ENCODE assay signal across 8 cellular contexts in the genomic region with DNA sequence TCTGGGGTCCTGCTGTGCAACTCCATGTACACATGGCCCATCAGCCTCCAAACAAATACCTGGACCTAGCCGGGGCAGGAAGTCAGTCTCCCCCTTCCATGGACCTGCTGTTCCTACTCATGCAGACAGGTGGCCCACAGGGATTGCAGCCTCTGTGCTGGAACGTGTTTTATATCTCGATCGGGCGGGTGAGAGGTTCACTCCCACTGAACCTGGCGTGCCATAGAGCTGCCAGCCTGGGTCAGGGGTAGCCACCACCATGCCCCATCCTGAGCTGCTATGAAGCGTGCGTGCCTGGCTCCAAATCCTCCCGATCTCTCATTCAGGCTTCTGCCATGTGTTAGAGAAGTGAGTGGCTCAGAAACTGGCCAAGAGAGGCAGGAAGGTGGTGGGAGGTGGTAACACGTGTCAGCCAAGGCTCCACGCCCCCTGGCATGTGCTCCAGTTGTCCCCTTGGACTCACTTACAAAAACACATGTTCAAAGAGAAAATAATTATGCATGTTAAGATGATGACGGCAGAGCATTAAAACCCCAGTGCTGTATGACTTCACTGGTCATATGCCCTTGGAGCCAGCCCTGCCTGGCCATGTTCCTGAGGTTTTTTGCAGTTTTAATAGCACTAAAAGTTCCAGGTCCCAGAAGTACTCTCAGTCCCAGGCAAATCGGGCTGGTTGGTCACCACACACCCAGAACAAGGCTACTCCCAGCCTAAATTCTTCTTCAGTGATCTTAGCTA. TPM values are rescaled to one million over a fixed set of nuclear protein-coding genes. Genes with fewer than 3 reads are reported as not detected.
DNase-seq lines count a peak whose midpoint lies in the region; ATAC-seq, FAIRE-seq and TF ChIP-seq lines count a peak whose summit lies in the region.

No MANE protein-coding gene starts in this region.

- peaks cover 83% of the 10 kb centered on the region for H3K4me1 Mint-ChIP-seq in dendritic cell treated with granulocyte-macrophage colony-stimulating factor and Interleukin-4, amounts not matched to agents 40 ng/mL and 50 ng/mL, for 4 days (ENCODE audit: low read depth)

- H3K36me3 Mint-ChIP-seq in dendritic cell treated with granulocyte-macrophage colony-stimulating factor and Interleukin-4, amounts not matched to agents 40 ng/mL and 50 ng/mL, for 4 days (ENCODE audit: low read depth) = peaks cover 75% of the 10 kb centered on the region

- no peak overlapping the region for H3K4me3 ChIP-seq in A549

- peak; percentile 13 to 40; a peak in 2 of 5 replicates for TF ChIP-seq RAD21 in A549 (conservative IDR thresholded peaks at IDR 0.05 in 1 of 2, IDR thresholded peaks at IDR 0.05 in 1 of 2)

- no peak overlapping the region for H3K27ac ChIP-seq in A549

- POLR2A ChIA-PET in A549 (lab: Yijun Ruan, JAX) = no interaction called here

- intact Hi-C loops in dendritic cell treated with granulocyte-macrophage colony-stimulating factor and Interleukin-4, amounts not matched to agents 40 ng/mL and 50 ng/mL, for 4 days (cut with micrococcal nuclease) = loop anchor here (5.0 kb wide), 1 partner anchor 88 kb away; no protein-coding TSS in a partner anchor

- CTCF ChIA-PET in A549 (lab: Yijun Ruan, JAX) = interaction anchor here (0.8 to 5.1 kb wide), 12 partner anchors 9 to 270 kb away, joined by 3 to 34 read pairs (median 4); no protein-coding TSS in a partner anchor

- no peak overlapping the region for H3K4me2 ChIP-seq in A549

- DNase-seq in A549 (ENCODE audit: low read depth in 1 of 2, low spot score in 1 of 2) (peak; percentile 43 to 50), HT-29 (ENCODE audit: low spot score) (peak; percentile 70), medulla oblongata (ENCODE audit: extremely low spot score) (peak; percentile 45), T-helper 9 cell (no peak), superior temporal gyrus (ENCODE audit: extremely low spot score) (no peak), NCI-H526 treated with DMSO at 0.1 percent for 48 hours (lab: John Stamatoyannopoulos, UW) (no peak)

- no peak overlapping the region for H3K4me3 Mint-ChIP-seq in dendritic cell treated with granulocyte-macrophage colony-stimulating factor and Interleukin-4, amounts not matched to agents 40 ng/mL and 50 ng/mL, for 4 days

- peaks cover 13% of the 10 kb centered on the region; the same call in 2 of the 3 replicates for H3K4me1 ChIP-seq in A549

- WGBS in A549 (ENCODE audit: missing lambda C conversion rate) = 91% methylated on average over 13 of the region's 13 CpGs

- TF ChIP-seq EP300 in A549 (IDR thresholded peaks at IDR 0.05) = no peak

- TF ChIP-seq CTCF in A549 (IDR thresholded peaks at IDR 0.05) = no peak

- ATAC-seq in A549 (peak; percentile 48 to 56), HG02678 (IDR thresholded peaks at IDR 0.05; ENCODE audit: unreplicated experiment) (no peak)

- no peak for FAIRE-seq in A549 (lab: Jason Lieb, UNC)

- TF ChIP-seq POLR2A in A549 (IDR thresholded peaks at IDR 0.05; ENCODE audit: low read length) = no peak

- no peaks in the 10 kb centered on the region for H3K9me3 Mint-ChIP-seq in dendritic cell treated with granulocyte-macrophage colony-stimulating factor and Interleukin-4, amounts not matched to agents 40 ng/mL and 50 ng/mL, for 4 days

- H3K9me3 ChIP-seq in A549 = no peaks in the 10 kb centered on the region

- H3K27me3 Mint-ChIP-seq in dendritic cell treated with granulocyte-macrophage colony-stimulating factor and Interleukin-4, amounts not matched to agents 40 ng/mL and 50 ng/mL, for 4 days = no peaks in the 10 kb centered on the region

- H3K27ac Mint-ChIP-seq in dendritic cell treated with granulocyte-macrophage colony-stimulating factor and Interleukin-4, amounts not matched to agents 40 ng/mL and 50 ng/mL, for 4 days = peak overlapping the region; percentile 78

TF ChIP-seq in A549, 52 proteins besides CTCF, POLR2A, EP300 and RAD21:
- TF ChIP-seq SREBF2 (IDR thresholded peaks at IDR 0.05) = no peak
- no peak for TF ChIP-seq RFX5 (IDR thresholded peaks at IDR 0.05)
- TF ChIP-seq FOXS1 (CRISPR knock-in tag; IDR thresholded peaks at IDR 0.05) = no peak
- no peak for TF ChIP-seq HDAC2 (IDR thresholded peaks at IDR 0.05)

RNA-seq across cellular contexts. Expression of gene CTSH, which starts 30.6 kb away (rescaled TPM):
- 33.3 and 33.4 TPM in 2 replicates for polyA plus RNA-seq in A549 (2011; rRNA removed)
- polyA plus RNA-seq in A549 (2012; cell fraction: cytosol; rRNA removed) = 24.2 and 24.3 TPM in 2 replicates
- polyA plus RNA-seq in A549 (2012; cell fraction: nucleus; rRNA removed) = 20.3 and 29.3 TPM in 2 replicates
- polyA plus RNA-seq in A549 (2017; fragmentation: RNase III; extraction: RNeasy Plus Mini Kit Qiagen cat#74134 plus additional on column Dnase treatment) = 25.2 to 36.2 TPM (median 32.8 TPM) in 3 replicates
- 16.9 and 20.6 TPM in 2 replicates for polyA minus RNA-seq in A549 (2011; rRNA and poly(A)+ RNA removed)
- 492 and 536 TPM in 2 replicates for total RNA-seq in HT-29 (2014; rRNA removed; shearing (Covaris generic))

RNA-seq across cellular contexts. Expression of gene MORF4L1, which starts 41.5 kb away (rescaled TPM):
- polyA plus RNA-seq in A549 (2011; rRNA removed) (491 and 498 TPM in 2 replicates), A549 (2017; fragmentation: RNase III; extraction: RNeasy Plus Mini Kit Qiagen cat#74134 plus additional on column Dnase treatment) (914 to 927 TPM (median 924 TPM) in 3 replicates)
- polyA plus RNA-seq in A549 (2012; cell fraction: cytosol; rRNA removed) = 148 and 172 TPM in 2 replicates
- polyA plus RNA-seq in A549 (2012; cell fraction: nucleus; rRNA removed) = 41.3 and 63.7 TPM in 2 replicates
- polyA minus RNA-seq in A549 (2011; rRNA and poly(A)+ RNA removed) = 61.8 and 62.4 TPM in 2 replicates
- total RNA-seq in HT-29 (2014; rRNA removed; shearing (Covaris generic)) = 135 and 142 TPM in 2 replicates

Comparison
In these comparisons a context has a peak if more than half of its experiments do, and no peak if none do; other contexts are left out.
1. DNase-seq: peak in A549 (2 of 2), HT-29 (single experiment) and medulla oblongata (single experiment); none in T-helper 9 cell (single experiment), superior temporal gyrus (single experiment) and NCI-H526 treated with DMSO at 0.1 percent for 48 hours (single experiment).